Comparison of ENCODE assay signal across 23 cellular contexts in the genomic region with DNA sequence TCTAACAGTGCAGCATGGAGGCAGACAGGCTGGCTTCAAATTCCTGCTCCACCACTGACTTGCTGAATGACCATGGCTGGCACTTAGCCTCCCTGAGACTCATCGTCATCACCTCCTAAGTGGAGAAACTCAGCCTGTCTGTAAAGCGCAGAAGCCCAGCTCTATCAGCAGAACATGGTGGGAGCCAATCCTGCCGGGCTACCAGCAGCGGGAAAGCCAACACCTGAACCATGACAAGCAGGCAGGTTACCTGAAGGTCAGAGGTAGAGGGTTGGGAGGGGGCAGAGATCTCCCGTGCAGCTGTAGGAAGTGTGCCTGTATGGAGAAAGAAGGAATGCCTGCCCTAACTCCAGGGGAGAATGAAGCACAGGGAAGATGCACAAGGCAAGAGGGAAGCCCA.
"Had no signal": no experiment of that assay in that cellular context is flagged by ENCODE, and none has a peak within 500 bp of the region (broad histone marks: within the 10 kb centered on the region; RNA-seq: fewer than 3 reads in every experiment).

No MANE protein-coding gene starts in this region.

- H3K4me3 ChIP-seq: lung had no signal

- ATAC-seq: activated CD8-positive, alpha-beta T cell treated with anti-CD3 and anti-CD28 coated beads, Interleukin-2, amount 10 ng/mL, durations not matched to agents 7 days and 5 days; activated naive CD8-positive, alpha-beta T cell treated with anti-CD3 and anti-CD28 coated beads, Interleukin-2, amount 50 U/mL, for 24 hours; left colon; natural killer cell; stimulated activated naive CD8-positive, alpha-beta T cell treated with anti-CD3 and anti-CD28 coated beads, Interleukin-15, Interleukin-2, amounts not matched to agents 100 U/mL and 50 U/mL, for 24 hours had no signal

- H3K4me3 Mint-ChIP-seq: activated CD4-positive, alpha-beta T cell treated with anti-CD3 and anti-CD28 coated beads, Interleukin-2, amount 10 ng/mL, durations not matched to agents 24 days and 14 days; activated CD8-positive, alpha-beta T cell treated with anti-CD3 and anti-CD28 coated beads, Interleukin-2, amount 10 ng/mL, durations not matched to agents 7 days and 5 days; activated naive CD4-positive, alpha-beta T cell treated with anti-CD3 and anti-CD28 coated beads, Interleukin-2, amount 10 ng/mL, durations not matched to agents 7 days and 5 days; activated naive CD8-positive, alpha-beta T cell treated with anti-CD3 and anti-CD28 coated beads, Interleukin-2, amount 50 U/mL, for 24 hours; activated T-cell treated with anti-CD3 and anti-CD28 coated beads, Interleukin-2, amount 50 U/mL, for 24 hours; endodermal cell; natural killer cell; type B pancreatic cell had no signal

- H3K27me3 Mint-ChIP-seq: activated CD4-positive, alpha-beta T cell treated with anti-CD3 and anti-CD28 coated beads, Interleukin-2, amount 10 ng/mL, durations not matched to agents 24 days and 14 days; activated naive CD4-positive, alpha-beta T cell treated with anti-CD3 and anti-CD28 coated beads, Interleukin-2, amount 10 ng/mL, durations not matched to agents 7 days and 5 days; activated naive CD8-positive, alpha-beta T cell treated with anti-CD3 and anti-CD28 coated beads, Interleukin-2, amount 50 U/mL, for 24 hours; activated T-cell treated with anti-CD3 and anti-CD28 coated beads, Interleukin-2, amount 50 U/mL, for 24 hours; type B pancreatic cell had no signal

- H3K36me3 Mint-ChIP-seq: activated naive CD4-positive, alpha-beta T cell treated with anti-CD3 and anti-CD28 coated beads, Interleukin-2, amount 10 ng/mL, durations not matched to agents 7 days and 5 days; natural killer cell had no signal

- DNase-seq: activated CD4-positive, alpha-beta T cell treated with anti-CD3 and anti-CD28 coated beads, Interleukin-2, amount 10 ng/mL, durations not matched to agents 24 days and 14 days; activated CD4-positive, CD25-positive, alpha-beta regulatory T cell; activated CD8-positive, alpha-beta T cell treated with anti-CD3 and anti-CD28 coated beads, Interleukin-2, amount 10 ng/mL, durations not matched to agents 7 days and 5 days; activated naive CD4-positive, alpha-beta T cell treated with anti-CD3 and anti-CD28 coated beads, Interleukin-2, amount 10 ng/mL, durations not matched to agents 7 days and 5 days; activated naive CD8-positive, alpha-beta T cell treated with anti-CD3 and anti-CD28 coated beads, Interleukin-2, amount 50 U/mL, for 24 hours; activated T-cell treated with anti-CD3 and anti-CD28 coated beads, Interleukin-2, amount 50 U/mL, for 24 hours; aorta; endodermal cell; foreskin fibroblast; hippocampal formation; left colon; natural killer cell; nucleus accumbens; stimulated activated CD4-positive, alpha-beta T cell treated with anti-CD3 and anti-CD28 coated beads, Interleukin-2, amount 100 ng/mL, for 24 hours; stimulated activated naive CD8-positive, alpha-beta T cell treated with anti-CD3 and anti-CD28 coated beads, Interleukin-15, Interleukin-2, amounts not matched to agents 100 U/mL and 50 U/mL, for 24 hours; T-helper 1 cell; T-helper 9 cell had no signal

- H3K27ac ChIP-seq: epithelial cell of prostate had no signal

- FAIRE-seq: bronchial epithelial cell, islet of Langerhans had no signal

- H3K27ac Mint-ChIP-seq: activated CD4-positive, alpha-beta T cell treated with anti-CD3 and anti-CD28 coated beads, Interleukin-2, amount 10 ng/mL, durations not matched to agents 24 days and 14 days; activated CD8-positive, alpha-beta T cell treated with anti-CD3 and anti-CD28 coated beads, Interleukin-2, amount 10 ng/mL, durations not matched to agents 7 days and 5 days; activated naive CD4-positive, alpha-beta T cell treated with anti-CD3 and anti-CD28 coated beads, Interleukin-2, amount 10 ng/mL, durations not matched to agents 7 days and 5 days; activated naive CD8-positive, alpha-beta T cell treated with anti-CD3 and anti-CD28 coated beads, Interleukin-2, amount 50 U/mL, for 24 hours; activated T-cell treated with anti-CD3 and anti-CD28 coated beads, Interleukin-2, amount 50 U/mL, for 24 hours; activated T-helper 2 cell treated with anti-CD3 and anti-CD28 coated beads, Interferon-gamma antibody, Interleukin-2, Interleukin-4, amounts not matched to agents 10 μg/mL and 5 μg/mL and 100 μg/mL, durations not matched to agents 14 hours and 24 hours and 36 hours; endodermal cell; natural killer cell had no signal

- H3K9me3 Mint-ChIP-seq: activated CD4-positive, alpha-beta T cell treated with anti-CD3 and anti-CD28 coated beads, Interleukin-2, amount 10 ng/mL, durations not matched to agents 24 days and 14 days; activated naive CD4-positive, alpha-beta T cell treated with anti-CD3 and anti-CD28 coated beads, Interleukin-2, amount 10 ng/mL, durations not matched to agents 7 days and 5 days; activated naive CD8-positive, alpha-beta T cell treated with anti-CD3 and anti-CD28 coated beads, Interleukin-2, amount 50 U/mL, for 24 hours; activated T-cell treated with anti-CD3 and anti-CD28 coated beads, Interleukin-2, amount 50 U/mL, for 24 hours; activated T-helper 2 cell treated with anti-CD3 and anti-CD28 coated beads, Interferon-gamma antibody, Interleukin-2, Interleukin-4, amounts not matched to agents 10 μg/mL and 5 μg/mL and 100 μg/mL, durations not matched to agents 14 hours and 24 hours and 36 hours; endodermal cell; natural killer cell; type B pancreatic cell had no signal
